In genomic region chr6:134174790-134175531, GRCh38 we compare ENCODE assay signal across 1 cellular context.
TF ChIP-seq lines count a peak whose summit lies in the region.

No MANE protein-coding gene starts in this region.

TF ChIP-seq in WTC11, 78 proteins besides CTCF, POLR2A, EP300 and RAD21 (continued from another document and continues in another):
- TF ChIP-seq HMGXB4 (CRISPR knock-in tag; IDR thresholded peaks at IDR 0.05): peak; percentile 69; the same call in 1 of the 2 replicates
- TF ChIP-seq USF2 (CRISPR knock-in tag; IDR thresholded peaks at IDR 0.05): no peak
- peak; percentile 17; the same call in 1 of the 2 replicates for TF ChIP-seq GABPB1 (CRISPR knock-in tag; IDR thresholded peaks at IDR 0.05)
- no peak for TF ChIP-seq OVOL2 (CRISPR knock-in tag; IDR thresholded peaks at IDR 0.05; ENCODE audit: borderline replicate concordance)
- TF ChIP-seq SMAD4 (CRISPR knock-in tag; IDR thresholded peaks at IDR 0.05): no peak
- 0 out of 2 replicates have a peak, but pooled peaks have one; percentile 62 for TF ChIP-seq TEAD1 (CRISPR knock-in tag; IDR thresholded peaks at IDR 0.05)
- no peak for TF ChIP-seq RELA (CRISPR knock-in tag; IDR thresholded peaks at IDR 0.05; ENCODE audit: borderline replicate concordance)
- peak; percentile 48 for TF ChIP-seq MAX (CRISPR knock-in tag; IDR thresholded peaks at IDR 0.05)
- TF ChIP-seq ZNF232 (CRISPR knock-in tag; IDR thresholded peaks at IDR 0.05): peak; percentile 74; the same call in 1 of the 2 replicates
- no peak for TF ChIP-seq NFE2L1 (CRISPR knock-in tag; IDR thresholded peaks at IDR 0.05)
- TF ChIP-seq MXD4 (CRISPR knock-in tag; IDR thresholded peaks at IDR 0.05; ENCODE audit: borderline replicate concordance): no peak
- TF ChIP-seq SMAD3 (CRISPR knock-in tag; IDR thresholded peaks at IDR 0.05; ENCODE audit: borderline replicate concordance): 0 out of 2 replicates have a peak, but pooled peaks have one; percentile 19
- 0 out of 2 replicates have a peak, but pooled peaks have one; percentile 34 for TF ChIP-seq JUN (CRISPR knock-in tag; IDR thresholded peaks at IDR 0.05)
- no peak for TF ChIP-seq NR2C2 (CRISPR knock-in tag; IDR thresholded peaks at IDR 0.05)
- TF ChIP-seq FOXK1 (CRISPR knock-in tag; IDR thresholded peaks at IDR 0.05): 0 out of 2 replicates have a peak, but pooled peaks have one; percentile 29
- TF ChIP-seq TP53 (CRISPR knock-in tag; IDR thresholded peaks at IDR 0.05): peak; percentile 55; the same call in 1 of the 2 replicates
- TF ChIP-seq PREB (CRISPR knock-in tag; IDR thresholded peaks at IDR 0.05; ENCODE audit: borderline replicate concordance): no peak
- no peak for TF ChIP-seq NFATC4 (CRISPR knock-in tag; IDR thresholded peaks at IDR 0.05)
- TF ChIP-seq CBFB (CRISPR knock-in tag; IDR thresholded peaks at IDR 0.05; ENCODE audit: low read depth): no peak
- no peak for TF ChIP-seq IRF2 (CRISPR knock-in tag; IDR thresholded peaks at IDR 0.05; ENCODE audit: borderline replicate concordance, low read depth)
- no peak for TF ChIP-seq ZNF671 (CRISPR knock-in tag; IDR thresholded peaks at IDR 0.05)
- no peak for TF ChIP-seq ZBTB43 (CRISPR knock-in tag; IDR thresholded peaks at IDR 0.05)
- no peak for TF ChIP-seq CDX4 (CRISPR knock-in tag; IDR thresholded peaks at IDR 0.05; ENCODE audit: borderline replicate concordance)
- TF ChIP-seq SP1 (CRISPR knock-in tag; conservative IDR thresholded peaks at IDR 0.05): peak; percentile 67
- TF ChIP-seq HMGA2 (CRISPR knock-in tag; IDR thresholded peaks at IDR 0.05): no peak
- TF ChIP-seq ZNF317 (CRISPR knock-in tag; IDR thresholded peaks at IDR 0.05; ENCODE audit: borderline replicate concordance, low read depth): no peak
- TF ChIP-seq ZNF416 (CRISPR knock-in tag; IDR thresholded peaks at IDR 0.05): no peak
- TF ChIP-seq CREM (CRISPR knock-in tag; IDR thresholded peaks at IDR 0.05): peak; percentile 54; the same call in 1 of the 2 replicates
- no peak for TF ChIP-seq ZNF425 (CRISPR knock-in tag; conservative IDR thresholded peaks at IDR 0.05)
- no peak for TF ChIP-seq ATF3 (CRISPR knock-in tag; conservative IDR thresholded peaks at IDR 0.05)
- TF ChIP-seq AFF4 (CRISPR knock-in tag; IDR thresholded peaks at IDR 0.05; ENCODE audit: borderline replicate concordance): no peak
- TF ChIP-seq EMX1 (CRISPR knock-in tag; IDR thresholded peaks at IDR 0.05): no peak
- no peak for TF ChIP-seq RORB (CRISPR knock-in tag; IDR thresholded peaks at IDR 0.05)
- TF ChIP-seq ATF6 (CRISPR knock-in tag; IDR thresholded peaks at IDR 0.05): no peak
- no peak for TF ChIP-seq ZMAT4 (CRISPR knock-in tag; IDR thresholded peaks at IDR 0.05)
- TF ChIP-seq NFYB (CRISPR knock-in tag; conservative IDR thresholded peaks at IDR 0.05; ENCODE audit: low read depth): no peak
- TF ChIP-seq ERG (CRISPR knock-in tag; IDR thresholded peaks at IDR 0.05): no peak
- TF ChIP-seq GRHL2 (CRISPR knock-in tag; IDR thresholded peaks at IDR 0.05; ENCODE audit: insufficient replicate concordance, severe bottlenecking): no peak
- no peak; the same call in 1 of the 2 replicates for TF ChIP-seq ATF1 (CRISPR knock-in tag; IDR thresholded peaks at IDR 0.05)
- no peak for TF ChIP-seq ZNF281 (CRISPR knock-in tag; IDR thresholded peaks at IDR 0.05)
